Comparison of ENCODE assay signal across 18 cellular contexts in the genomic region with DNA sequence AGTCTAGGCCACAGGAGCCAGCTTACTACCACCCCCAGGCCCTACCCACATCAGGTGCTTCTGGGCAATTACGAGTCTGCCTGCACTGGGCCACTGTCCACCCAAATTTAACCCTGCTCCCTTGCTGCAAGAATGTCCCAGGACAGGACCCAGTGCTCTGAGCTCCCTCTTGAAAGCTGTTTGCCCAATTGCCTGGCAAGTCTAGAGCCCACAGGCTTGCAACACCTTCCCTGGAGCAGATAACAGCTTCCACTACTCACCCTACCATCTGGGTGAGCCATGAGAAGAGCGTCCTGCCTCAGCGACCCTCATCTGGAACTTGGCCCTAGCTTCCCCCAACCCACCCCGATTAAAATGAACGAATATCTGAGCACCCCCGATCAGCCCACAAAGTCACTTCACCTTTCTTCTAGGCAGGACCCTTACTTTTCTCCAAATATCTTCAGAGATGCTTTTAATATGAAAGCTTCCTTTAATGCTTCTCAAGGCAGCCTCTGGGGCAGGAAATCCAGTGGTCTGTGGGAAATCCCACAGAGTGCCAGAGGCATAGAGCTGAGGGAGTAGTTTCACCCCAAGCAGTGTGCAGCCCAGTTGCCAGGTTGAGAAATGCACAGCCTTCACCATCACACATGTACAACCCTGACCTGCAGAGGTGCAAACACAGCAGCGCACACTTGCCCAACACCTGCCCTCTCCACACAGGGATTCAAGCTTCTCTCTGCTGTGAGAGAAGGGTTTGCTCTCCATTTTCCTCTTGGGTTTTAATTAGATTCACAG. TPM values are rescaled to one million over a fixed set of nuclear protein-coding genes. Genes with fewer than 3 reads are reported as not detected.
DNase-seq lines count a peak whose midpoint lies in the region; ATAC-seq, FAIRE-seq and TF ChIP-seq lines count a peak whose summit lies in the region.
"Had no signal": no experiment of that assay in that cellular context is flagged by ENCODE, and none has a peak within 500 bp of the region (broad histone marks: within the 10 kb centered on the region; RNA-seq: fewer than 3 reads in every experiment).

No MANE protein-coding gene starts in this region.

- peak overlapping the region; percentile 50 for H3K4me3 Mint-ChIP-seq in activated CD8-positive, alpha-beta T cell treated with anti-CD3 and anti-CD28 coated beads, Interleukin-2, amount 10 ng/mL, durations not matched to agents 7 days and 5 days
- H3K4me3 Mint-ChIP-seq: WTC11 had no signal

- peak; percentile 39 for DNase-seq in stimulated activated CD4-positive, alpha-beta T cell treated with anti-CD3 and anti-CD28 coated beads, Interleukin-15, amount 100 ng/mL, for 24 hours
- no peak for DNase-seq in stimulated activated CD4-positive, alpha-beta T cell treated with anti-CD3 and anti-CD28 coated beads, Interleukin-4, amount 100 ng/mL, for 1 hour
- DNase-seq in activated CD8-positive, alpha-beta T cell treated with anti-CD3 and anti-CD28 coated beads, Interleukin-2, amount 10 ng/mL, durations not matched to agents 7 days and 5 days: peak; percentile 84
- DNase-seq in kidney (peak; percentile 13), upper lobe of right lung (peak; percentile 25), NCI-H2171 (lab: John Stamatoyannopoulos, UW) (no peak), PC-9 (no peak)
- DNase-seq: NCI-H2107, uterus had no signal

- no TSS peak for BruUV-seq in PC-9 (replicated peaks; lab: Mats Ljungman, UMichigan)

- H3K9me3 ChIP-seq in kidney (ENCODE audit: control insufficient read depth in 1 of 2, low read length in 2 of 2) (no peaks in the 10 kb centered on the region), upper lobe of right lung (no peaks in the 10 kb centered on the region), PC-9 (ENCODE audit: insufficient read depth, low read depth) (no peaks in the 10 kb centered on the region)
- H3K9me3 ChIP-seq: HAP-1, right atrium auricular region, uterus had no signal

- H3K27me3 ChIP-seq in upper lobe of right lung (no peaks in the 10 kb centered on the region), PC-9 (ENCODE audit: insufficient read depth, low read depth) (no peaks in the 10 kb centered on the region)
- H3K27me3 ChIP-seq: right atrium auricular region, uterus had no signal

- no peaks in the 10 kb centered on the region for H3K4me1 ChIP-seq in kidney (ENCODE audit: control insufficient read depth in 1 of 2, insufficient read depth in 1 of 2, low read depth in 1 of 2, low read length in 2 of 2)
- peaks cover 12% of the 10 kb centered on the region for H3K4me1 ChIP-seq in upper lobe of right lung
- peaks cover 12% of the 10 kb centered on the region; the same call in 1 of the 2 replicates for H3K4me1 ChIP-seq in PC-9 (replicated peaks; ENCODE audit: insufficient read depth)
- H3K4me1 ChIP-seq: HAP-1, uterus had no signal

- H3K79me2 ChIP-seq in PC-9 (ENCODE audit: low read depth): no peaks in the 10 kb centered on the region

- H3K27ac ChIP-seq in kidney (ENCODE audit: low read depth in 2 of 2, low read length in 2 of 2): no peak overlapping the region
- no peak overlapping the region for H3K27ac ChIP-seq in upper lobe of right lung
- H3K27ac ChIP-seq in PC-9: no peak overlapping the region
- H3K27ac ChIP-seq: epithelial cell of prostate, uterus had no signal

- H3K27me3 Mint-ChIP-seq in activated CD8-positive, alpha-beta T cell treated with anti-CD3 and anti-CD28 coated beads, Interleukin-2, amount 10 ng/mL, durations not matched to agents 7 days and 5 days (ENCODE audit: low read depth): peaks cover 5% of the 10 kb centered on the region

- no peak overlapping the region for H3K9ac ChIP-seq in kidney (ENCODE audit: low read length in 2 of 2)

- no peak overlapping the region for H2AFZ ChIP-seq in PC-9

- peak overlapping the region; percentile 60 for H3K27ac Mint-ChIP-seq in activated CD8-positive, alpha-beta T cell treated with anti-CD3 and anti-CD28 coated beads, Interleukin-2, amount 10 ng/mL, durations not matched to agents 7 days and 5 days
- H3K27ac Mint-ChIP-seq: WTC11 had no signal

- no peaks in the 10 kb centered on the region for H3K9me2 ChIP-seq in PC-9 (ENCODE audit: insufficient read depth)

- POLR2A ChIA-PET in activated CD8-positive, alpha-beta T cell treated with anti-CD3 and anti-CD28 coated beads, Interleukin-2, amount 10 ng/mL, durations not matched to agents 7 days and 5 days (lab: Charles Lee): interaction anchor here (1.0 to 1.2 kb wide), 3 partner anchors 12 to 412 kb away, joined by 3 to 6 read pairs (median 3); a partner anchor contains a TSS
- POLR2A ChIA-PET in PC-9 (lab: Charles Lee; ENCODE audit: unreplicated experiment): no interaction called here

- intact Hi-C loops in kidney (cut with DNase I): loop anchor here (10.0 kb wide), 1 partner anchor 416 kb away; no protein-coding TSS in a partner anchor
- intact Hi-C loops in upper lobe of right lung (cut with DNase I): loop anchor here (10.0 kb wide), 1 partner anchor 406 kb away; no protein-coding TSS in a partner anchor
- intact Hi-C loops in PC-9 (cut with micrococcal nuclease; ENCODE audit: unreplicated experiment): no loop called here

- no peaks in the 10 kb centered on the region for H4K20me1 ChIP-seq in PC-9 (ENCODE audit: insufficient read depth)

- peak; percentile 94 for ATAC-seq in activated CD8-positive, alpha-beta T cell treated with anti-CD3 and anti-CD28 coated beads, Interleukin-2, amount 10 ng/mL, durations not matched to agents 7 days and 5 days
- ATAC-seq in upper lobe of right lung (no peak), GM18505 (IDR thresholded peaks at IDR 0.05; ENCODE audit: unreplicated experiment) (no peak)

- no peaks in the 10 kb centered on the region for H3F3A ChIP-seq in PC-9 (ENCODE audit: insufficient read depth, low read depth)

- TF ChIP-seq POLR2A in GM18505 (IDR thresholded peaks at IDR 0.05; ENCODE audit: borderline replicate concordance, extremely low read depth, insufficient read depth, insufficient read length): no peak

- FAIRE-seq in kidney (lab: Jason Lieb, UNC): no peak
- FAIRE-seq: astrocyte had no signal

- TF ChIP-seq CTCF in kidney (IDR thresholded peaks at IDR 0.05; ENCODE audit: borderline replicate concordance, extremely low read depth, insufficient read depth) (no peak), upper lobe of right lung (IDR thresholded peaks at IDR 0.05) (no peak), PC-9 (conservative IDR thresholded peaks at IDR 0.05) (no peak)

- peaks cover 65% of the 10 kb centered on the region for H3K4me1 Mint-ChIP-seq in activated CD8-positive, alpha-beta T cell treated with anti-CD3 and anti-CD28 coated beads, Interleukin-2, amount 10 ng/mL, durations not matched to agents 7 days and 5 days (ENCODE audit: low read depth)

- no peak overlapping the region for H3K4me2 ChIP-seq in PC-9

- CTCF ChIA-PET in activated CD8-positive, alpha-beta T cell treated with anti-CD3 and anti-CD28 coated beads, Interleukin-2, amount 10 ng/mL, durations not matched to agents 7 days and 5 days (lab: Charles Lee): interaction anchor here (0.9 to 5.5 kb wide), 14 partner anchors 11 to 577 kb away, joined by 3 to 31 read pairs (median 4); a partner anchor contains a TSS
- CTCF ChIA-PET in PC-9 (lab: Charles Lee): interaction anchor here (0.6 kb wide), 1 partner anchor 58 kb away, joined by 3 read pairs; no protein-coding TSS in a partner anchor

- H3K4me3 ChIP-seq in kidney (ENCODE audit: low read length in 2 of 2): no peak overlapping the region
- H3K4me3 ChIP-seq in upper lobe of right lung: no peak overlapping the region
- H3K4me3 ChIP-seq in PC-9: no peak overlapping the region
- H3K4me3 ChIP-seq: HAP-1, right atrium auricular region, uterus had no signal

- H3K36me3 Mint-ChIP-seq in activated CD8-positive, alpha-beta T cell treated with anti-CD3 and anti-CD28 coated beads, Interleukin-2, amount 10 ng/mL, durations not matched to agents 7 days and 5 days (ENCODE audit: low read depth): peaks cover 2% of the 10 kb centered on the region
- H3K36me3 Mint-ChIP-seq: WTC11 had no signal

- H3K36me3 ChIP-seq in kidney (ENCODE audit: control insufficient read depth in 1 of 2, insufficient read depth in 2 of 2, low read length in 2 of 2) (no peaks in the 10 kb centered on the region), upper lobe of right lung (no peaks in the 10 kb centered on the region), PC-9 (ENCODE audit: low read depth) (no peaks in the 10 kb centered on the region)
- H3K36me3 ChIP-seq: HAP-1, right atrium auricular region, uterus had no signal

- no peaks in the 10 kb centered on the region for H3K9me3 Mint-ChIP-seq in activated CD8-positive, alpha-beta T cell treated with anti-CD3 and anti-CD28 coated beads, Interleukin-2, amount 10 ng/mL, durations not matched to agents 7 days and 5 days (ENCODE audit: insufficient read depth)
- H3K9me3 Mint-ChIP-seq: WTC11 had no signal

RNA-seq across cellular contexts. Expression of a gene that starts 10.6 kb away (rescaled TPM):
- total RNA-seq in activated CD8-positive, alpha-beta T cell treated with anti-CD3 and anti-CD28 coated beads, Interleukin-2, amount 10 ng/mL, durations not matched to agents 7 days and 5 days: 10 to 100 TPM; 20.8 to 21.5 TPM
- 1.4 TPM for total RNA-seq in kidney
- 2.1 TPM for polyA plus RNA-seq in kidney (ENCODE audit: insufficient read depth, low read depth, low replicate concordance)
- 0.98 TPM for total RNA-seq in upper lobe of right lung
- total RNA-seq in PC-9 (2021): not detected in 2 replicates
- total RNA-seq: RPMI7951 had no signal
- polyA plus RNA-seq: BJ had no signal

RNA-seq across cellular contexts. Expression of a gene that starts 55.4 kb away (rescaled TPM):
- not detected for total RNA-seq in activated CD8-positive, alpha-beta T cell treated with anti-CD3 and anti-CD28 coated beads, Interleukin-2, amount 10 ng/mL, durations not matched to agents 7 days and 5 days
- total RNA-seq in kidney (0.63 TPM), upper lobe of right lung (not detected), PC-9 (2021) (not detected in 2 replicates)
- polyA plus RNA-seq in kidney (ENCODE audit: insufficient read depth, low read depth, low replicate concordance): not detected
- total RNA-seq: astrocyte, right atrium auricular region, RPMI7951, uterus, WTC11 had no signal
- polyA plus RNA-seq: BJ had no signal

RNA-seq across cellular contexts. Expression of a gene that starts 59.6 kb away (rescaled TPM):
- total RNA-seq in activated CD8-positive, alpha-beta T cell treated with anti-CD3 and anti-CD28 coated beads, Interleukin-2, amount 10 ng/mL, durations not matched to agents 7 days and 5 days: not detected
- total RNA-seq in kidney (not detected), upper lobe of right lung (not detected), PC-9 (2021) (not detected in 2 replicates)
- polyA plus RNA-seq in kidney (ENCODE audit: insufficient read depth, low read depth, low replicate concordance): not detected
- total RNA-seq: astrocyte, mesenteric fat pad, right atrium auricular region, RPMI7951, uterus, WTC11 had no signal
- polyA plus RNA-seq: BJ had no signal

Comparison
In these comparisons a context has a peak if more than half of its experiments do, and no peak if none do; other contexts are left out.
1. DNase-seq: peak in stimulated activated CD4-positive, alpha-beta T cell treated with anti-CD3 and anti-CD28 coated beads, Interleukin-15, amount 100 ng/mL, for 24 hours (single experiment), activated CD8-positive, alpha-beta T cell treated with anti-CD3 and anti-CD28 coated beads, Interleukin-2, amount 10 ng/mL, durations not matched to agents 7 days and 5 days (single experiment), kidney (single experiment) and upper lobe of right lung (single experiment); none in stimulated activated CD4-positive, alpha-beta T cell treated with anti-CD3 and anti-CD28 coated beads, Interleukin-4, amount 100 ng/mL, for 1 hour (single experiment), NCI-H2171 (single experiment) and PC-9 (0 of 2).